ENCODE assay signal across 27 cellular contexts in genomic region chr2:68356599-68357239, GRCh38. TPM values are rescaled to one million over a fixed set of nuclear protein-coding genes. Genes with fewer than 3 reads are reported as not detected.
"Had no signal": no experiment of that assay in that cellular context is flagged by ENCODE, and none has a peak within 500 bp of the region (broad histone marks: within the 10 kb centered on the region; RNA-seq: fewer than 3 reads in every experiment).

No MANE protein-coding gene starts in this region.

- H3K36me3 ChIP-seq: Peyer's patch, SJCRH30 had no signal

- H3K9me3 ChIP-seq: Peyer's patch, SJCRH30 had no signal

- H3K27ac ChIP-seq: PC-9, Peyer's patch, SJCRH30 had no signal

- ATAC-seq: Right ventricle myocardium inferior, SK-N-SH treated with all-trans-retinoic acid at 6 μM for 48 hours had no signal

- H3K4me2 ChIP-seq: PC-9 had no signal

- H3K27me3 ChIP-seq: Peyer's patch had no signal

- H2AFZ ChIP-seq: PC-9 had no signal

- DNase-seq: Karpas-422; KG1; MV-4-11; NCI-H1048; NCI-H1105; NCI-H1417; NCI-H146; NCI-H187; NCI-H2029; NCI-H2081 treated with DMSO at 0.1 percent for 48 hours; NCI-H2171; NCI-H226; NCI-H446; NCI-H510A; NCI-H524 treated with DMSO at 0.1 percent for 48 hours; NCI-H69; NCI-H774; NK-92 treated with Interleukin-12 subunit alpha and Interleukin-12 subunit beta, amount 100 ng/mL, for 24 hours; OCI-M1; PC-9; Peyer's patch; SHP77 treated with DMSO at 0.1 percent for 48 hours; SJCRH30 had no signal

- H3K4me3 ChIP-seq: PC-9, Peyer's patch, SJCRH30 had no signal

- H3K4me1 ChIP-seq: Peyer's patch, SJCRH30 had no signal

RNA-seq across cellular contexts. Expression of gene PLEK, which starts 8.4 kb away (rescaled TPM):
- total RNA-seq: HT-29, PC-9, RPMI7951, SJCRH30 had no signal

RNA-seq across cellular contexts. Expression of gene CNRIP1, which starts 37.0 kb away (rescaled TPM):
- total RNA-seq: HT-29, PC-9 had no signal
